1 cellular context compared by ENCODE assay signal in the genomic region with DNA sequence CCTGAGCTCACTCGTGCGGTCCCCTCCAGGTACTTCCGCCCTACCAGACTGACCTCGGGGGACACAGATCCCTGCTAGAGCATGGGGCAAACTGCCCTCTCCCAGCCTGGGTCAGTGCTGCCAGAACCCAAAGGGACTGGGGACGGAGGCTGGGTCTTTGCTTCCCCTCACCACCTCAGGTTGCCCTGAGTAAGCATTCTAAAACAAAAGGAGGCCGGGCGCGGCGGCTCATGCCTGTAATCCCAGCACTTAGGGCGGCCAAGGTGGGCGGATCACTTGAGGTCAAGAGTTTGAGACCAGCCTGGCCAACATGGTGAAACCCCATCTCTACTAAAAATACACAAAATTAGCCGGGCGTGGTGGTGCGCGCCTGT.
TF ChIP-seq lines count a peak whose summit lies in the region.

No MANE protein-coding gene starts in this region.

TF ChIP-seq in SK-N-SH treated with all-trans-retinoic acid at 6 μM for 48 hours, 23 proteins besides CTCF, POLR2A, EP300 and RAD21 (continued from another document):
- TF ChIP-seq, protein P1, sequence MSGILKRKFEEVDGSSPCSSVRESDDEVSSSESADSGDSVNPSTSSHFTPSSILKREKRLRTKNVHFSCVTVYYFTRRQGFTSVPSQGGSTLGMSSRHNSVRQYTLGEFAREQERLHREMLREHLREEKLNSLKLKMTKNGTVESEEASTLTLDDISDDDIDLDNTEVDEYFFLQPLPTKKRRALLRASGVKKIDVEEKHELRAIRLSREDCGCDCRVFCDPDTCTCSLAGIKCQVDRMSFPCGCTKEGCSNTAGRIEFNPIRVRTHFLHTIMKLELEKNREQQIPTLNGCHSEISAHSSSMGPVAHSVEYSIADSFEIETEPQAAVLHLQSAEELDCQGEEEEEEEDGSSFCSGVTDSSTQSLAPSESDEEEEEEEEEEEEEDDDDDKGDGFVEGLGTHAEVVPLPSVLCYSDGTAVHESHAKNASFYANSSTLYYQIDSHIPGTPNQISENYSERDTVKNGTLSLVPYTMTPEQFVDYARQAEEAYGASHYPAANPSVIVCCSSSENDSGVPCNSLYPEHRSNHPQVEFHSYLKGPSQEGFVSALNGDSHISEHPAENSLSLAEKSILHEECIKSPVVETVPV (CRISPR knock-in tag; IDR thresholded peaks at IDR 0.05), result no peak
- no peak for TF ChIP-seq ZNF70 (CRISPR knock-in tag; IDR thresholded peaks at IDR 0.05)
- no peak for TF ChIP-seq ZNF8 (CRISPR knock-in tag; IDR thresholded peaks at IDR 0.05)
- no peak for TF ChIP-seq TSHZ2 (CRISPR knock-in tag; IDR thresholded peaks at IDR 0.05)
- TF ChIP-seq TCF4 (CRISPR knock-in tag; IDR thresholded peaks at IDR 0.05; ENCODE audit: borderline replicate concordance), result no peak
- TF ChIP-seq GLIS3 (CRISPR knock-in tag; IDR thresholded peaks at IDR 0.05), result no peak
- TF ChIP-seq RARB (CRISPR knock-in tag; IDR thresholded peaks at IDR 0.05), result no peak
- TF ChIP-seq PATZ1 (CRISPR knock-in tag; IDR thresholded peaks at IDR 0.05; ENCODE audit: borderline replicate concordance), result no peak
- no peak for TF ChIP-seq ZNF565 (CRISPR knock-in tag; conservative IDR thresholded peaks at IDR 0.05; ENCODE audit: low read depth)
- TF ChIP-seq CSDC2 (CRISPR knock-in tag; IDR thresholded peaks at IDR 0.05), result no peak
